In the genomic region with DNA sequence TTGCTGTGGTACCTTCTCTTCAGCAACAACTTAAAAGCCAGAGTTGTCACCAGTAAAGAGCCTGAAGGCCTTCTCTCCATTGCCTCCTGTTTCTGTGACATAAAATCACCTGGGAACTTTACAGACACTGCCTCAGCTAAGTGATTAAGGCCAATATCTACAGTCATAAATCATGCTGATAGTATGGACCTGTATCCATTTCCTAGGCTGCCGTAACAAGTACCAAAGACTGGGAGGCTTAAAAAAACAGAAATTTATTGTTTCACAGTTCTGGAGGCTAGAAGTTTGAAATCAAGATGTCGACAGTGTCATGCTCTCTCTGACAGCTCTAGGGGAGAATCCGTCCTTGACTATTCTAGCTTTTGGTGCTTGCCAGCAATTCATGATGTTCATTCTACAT, we compare ENCODE assay signal across 18 cellular contexts.
DNase-seq lines count a peak whose midpoint lies in the region; ATAC-seq, FAIRE-seq and TF ChIP-seq lines count a peak whose summit lies in the region.
"Had no signal": no experiment of that assay in that cellular context is flagged by ENCODE, and none has a peak within 500 bp of the region (broad histone marks: within the 10 kb centered on the region; RNA-seq: fewer than 3 reads in every experiment).

No MANE protein-coding gene starts in this region.

- H3K9ac ChIP-seq in K562 (ENCODE audit: insufficient read depth in 1 of 2, low read depth in 2 of 2, low read length in 2 of 2) = no peak overlapping the region

- H3K4me3 ChIP-seq in cardiac muscle cell = no peak overlapping the region
- no peak overlapping the region for H3K4me3 ChIP-seq in right atrium auricular region
- H3K4me3 ChIP-seq in K562 = no peak overlapping the region
- H3K4me3 ChIP-seq in small intestine (ENCODE audit: low read depth in 1 of 2, low read length in 2 of 2) = no peak overlapping the region
- H3K4me3 ChIP-seq in ovary = no peak overlapping the region
- H3K4me3 ChIP-seq: GM23338, HAP-1 had no signal

- no TSS peak for BruUV-seq in K562 (replicated peaks; lab: Mats Ljungman, UMichigan)

- intact Hi-C loops in K562 (cut with micrococcal nuclease) = no loop called here
- intact Hi-C loops in ovary (cut with DNase I) = no loop called here

- in situ Hi-C loops in K562 (cut with MboI) = no loop called here

- H3K4me1 ChIP-seq in cardiac muscle cell (ENCODE audit: low read depth) = peaks cover 4% of the 10 kb centered on the region
- no peaks in the 10 kb centered on the region for H3K4me1 ChIP-seq in right atrium auricular region
- no peaks in the 10 kb centered on the region for H3K4me1 ChIP-seq in K562 (replicated peaks in 1 of 2; ENCODE audit: control insufficient read depth in 2 of 2, insufficient read depth in 2 of 2, low read length in 2 of 2)
- H3K4me1 ChIP-seq in small intestine (ENCODE audit: control insufficient read depth in 2 of 2, insufficient read depth in 1 of 2, low read depth in 1 of 2, low read length in 1 of 2) = no peaks in the 10 kb centered on the region
- H3K4me1 ChIP-seq in ovary (ENCODE audit: insufficient read depth) = no peaks in the 10 kb centered on the region
- H3K4me1 ChIP-seq: HAP-1 had no signal

- no peak for ATAC-seq in K562
- ATAC-seq: GM23338 had no signal

- CTCF ChIA-PET in K562 (lab: Yijun Ruan, JAX; ENCODE audit: low intra/inter-chr PET ratio) = no interaction called here

- no peak for TF ChIP-seq POLR2A in K562 (conservative IDR thresholded peaks at IDR 0.05)
- no peak for TF ChIP-seq POLR2A in ovary (IDR thresholded peaks at IDR 0.05)

- FAIRE-seq in K562 (lab: Jason Lieb, UNC) (no peak), small intestine (lab: Jason Lieb, UNC) (no peak)
- FAIRE-seq: GM12891, GM18507, H54 had no signal

- H3K4me2 ChIP-seq in K562 (ENCODE audit: insufficient read depth, low read length) = no peak overlapping the region
- H3K4me2 ChIP-seq: GM23338 had no signal

- H3K36me3 ChIP-seq in cardiac muscle cell (no peaks in the 10 kb centered on the region), right atrium auricular region (no peaks in the 10 kb centered on the region), K562 (ENCODE audit: control insufficient read depth, insufficient read depth, low read length) (no peaks in the 10 kb centered on the region), small intestine (ENCODE audit: control insufficient read depth in 2 of 2, insufficient read depth in 2 of 2, low read length in 2 of 2) (no peaks in the 10 kb centered on the region), ovary (no peaks in the 10 kb centered on the region)
- H3K36me3 ChIP-seq: HAP-1 had no signal

- 0% methylated on average over 3 of the region's 3 CpGs for WGBS in K562 (ENCODE audit: insufficient coverage, low coverage, missing lambda C conversion rate)
- WGBS in small intestine, 3 donors = 26 to 66% (median 50%) methylated on average over 3 of the region's 3 CpGs
- WGBS in ovary, 3 donors = 80 to 85% (median 81%) methylated on average over 3 of the region's 3 CpGs

- TF ChIP-seq CTCF in cardiac muscle cell (IDR thresholded peaks at IDR 0.05; ENCODE audit: low read depth, low read length) (no peak), right atrium auricular region (IDR thresholded peaks at IDR 0.05) (no peak), K562 (IDR thresholded peaks at IDR 0.05 in 2 of 3, conservative IDR thresholded peaks at IDR 0.05 in 1 of 3; ENCODE audit: insufficient read depth in 2 of 3, low read depth in 1 of 3, low read length in 3 of 3) (no peak), ovary (IDR thresholded peaks at IDR 0.05) (no peak)

- H3K27ac ChIP-seq in cardiac muscle cell (peak overlapping the region; percentile 9), right atrium auricular region (no peak overlapping the region), K562 (ENCODE audit: extremely low read depth, low read depth, low read length) (no peak overlapping the region), small intestine (ENCODE audit: low read depth in 1 of 2, low read length in 1 of 2) (no peak overlapping the region), ovary (no peak overlapping the region)

- H3K79me2 ChIP-seq in K562 (ENCODE audit: control insufficient read depth, insufficient read depth, low read length) = no peaks in the 10 kb centered on the region

- H3K9me3 ChIP-seq in cardiac muscle cell (ENCODE audit: low read depth) (no peaks in the 10 kb centered on the region), right atrium auricular region (no peaks in the 10 kb centered on the region), K562 (replicated peaks; ENCODE audit: control insufficient read depth, insufficient read depth, low read depth, low read length) (no peaks in the 10 kb centered on the region), small intestine (ENCODE audit: control insufficient read depth, low read depth) (no peaks in the 10 kb centered on the region), ovary (no peaks in the 10 kb centered on the region)

- H2AFZ ChIP-seq in K562 (ENCODE audit: low read depth, low read length) = no peak overlapping the region
- H2AFZ ChIP-seq: GM23338 had no signal

- no peaks in the 10 kb centered on the region for H3K9me1 ChIP-seq in K562 (ENCODE audit: control insufficient read depth, insufficient read depth, low read length)

- no peaks in the 10 kb centered on the region for H3K27me3 ChIP-seq in cardiac muscle cell
- no peaks in the 10 kb centered on the region for H3K27me3 ChIP-seq in right atrium auricular region
- peaks cover 5 to 14% of the 10 kb centered on the region in 2 experiments; a peak in 4 of 5 replicates for H3K27me3 ChIP-seq in K562 (ENCODE audit: control insufficient read depth in 2 of 2, insufficient read depth in 2 of 2, low read length in 2 of 2)
- H3K27me3 ChIP-seq in small intestine (ENCODE audit: control insufficient read depth in 2 of 2, insufficient read depth in 2 of 2, low read length in 2 of 2) = no peaks in the 10 kb centered on the region
- no peaks in the 10 kb centered on the region for H3K27me3 ChIP-seq in ovary

- no peaks in the 10 kb centered on the region for H4K20me1 ChIP-seq in K562 (replicated peaks; ENCODE audit: control insufficient read depth, insufficient read depth, low read length)

- TF ChIP-seq RAD21 in K562 (CRISPR knock-in tag; conservative IDR thresholded peaks at IDR 0.05 in 1 of 2, IDR thresholded peaks at IDR 0.05 in 1 of 2) = no peak

- DNase-seq in cardiac muscle cell (ENCODE audit: low read depth in 1 of 2, low spot score in 1 of 2) (no peak), right atrium auricular region (ENCODE audit: low spot score) (no peak), K562 (ENCODE audit: extremely low read depth in 1 of 4, low spot score in 3 of 4) (no peak), small intestine (peak; percentile 13), ovary (no peak)
- DNase-seq in activated naive CD4-positive, alpha-beta T cell treated with Interleukin-2 at 50 U/mL for 16 hours = no peak
- DNase-seq: C1 segment of cervical spinal cord; Calu3; CD4-positive, alpha-beta memory T cell; COR-L47; DMS53; DMS79 treated with DMSO at 0.1 percent for 48 hours; GF-D8 had no signal

- TF ChIP-seq EP300 in K562 (IDR thresholded peaks at IDR 0.05; ENCODE audit: low read length) (no peak), ovary (IDR thresholded peaks at IDR 0.05) (no peak)

- POLR2A ChIA-PET in K562 (lab: Yijun Ruan, JAX) = interaction anchor here (0.8 kb wide), 1 partner anchor 8 kb away, joined by 4 read pairs; no protein-coding TSS in a partner anchor

TF ChIP-seq in K562, 482 proteins besides CTCF, POLR2A, EP300 and RAD21:
- peak; percentile 39 for TF ChIP-seq MEIS2 (IDR thresholded peaks at IDR 0.05; ENCODE audit: partially characterized antibody)
- TF ChIP-seq MYBL2 (IDR thresholded peaks at IDR 0.05; ENCODE audit: low read depth) = no peak
- no peak for TF ChIP-seq MYBL2 (CRISPR knock-in tag; IDR thresholded peaks at IDR 0.05; ENCODE audit: borderline replicate concordance)
- TF ChIP-seq PBX2 (CRISPR knock-in tag; IDR thresholded peaks at IDR 0.05; ENCODE audit: low read depth) = no peak
- 0 out of 2 replicates have a peak, but pooled peaks have one; percentile 12 for TF ChIP-seq PBX2 (tag; conservative IDR thresholded peaks at IDR 0.05; ENCODE audit: low read depth)
- TF ChIP-seq, protein P1, sequence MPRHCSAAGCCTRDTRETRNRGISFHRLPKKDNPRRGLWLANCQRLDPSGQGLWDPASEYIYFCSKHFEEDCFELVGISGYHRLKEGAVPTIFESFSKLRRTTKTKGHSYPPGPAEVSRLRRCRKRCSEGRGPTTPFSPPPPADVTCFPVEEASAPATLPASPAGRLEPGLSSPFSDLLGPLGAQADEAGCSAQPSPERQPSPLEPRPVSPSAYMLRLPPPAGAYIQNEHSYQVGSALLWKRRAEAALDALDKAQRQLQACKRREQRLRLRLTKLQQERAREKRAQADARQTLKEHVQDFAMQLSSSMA (CRISPR knock-in tag; IDR thresholded peaks at IDR 0.05) = no peak
